8 cellular contexts compared by ENCODE assay signal in genomic region chr18:77065221-77065981, GRCh38.
DNase-seq lines count a peak whose midpoint lies in the region; ATAC-seq, FAIRE-seq and TF ChIP-seq lines count a peak whose summit lies in the region.

No MANE protein-coding gene starts in this region.

- no peaks in the 10 kb centered on the region for H3K9me3 Mint-ChIP-seq in activated CD8-positive, alpha-beta memory T cell treated with anti-CD3 and anti-CD28 coated beads, Interleukin-2, amount 10 ng/mL, durations not matched to agents 7 days and 5 days (ENCODE audit: low read depth)
- no peaks in the 10 kb centered on the region for H3K9me3 Mint-ChIP-seq in mesothelial cell of epicardium

- H3K9ac ChIP-seq in BLaER1 treated with 17β-estradiol and CSF1 and Interleukin-3, amounts not matched to agents 10 nM and 100 nM, result peak overlapping the region; percentile 75 to 87 (median 82)
- no peak overlapping the region for H3K9ac ChIP-seq in MM.1S (ENCODE audit: low read length)

- H3K9me3 ChIP-seq in BLaER1 treated with 17β-estradiol and CSF1 and Interleukin-3, amounts not matched to agents 10 nM and 100 nM (replicated peaks in 1 of 11), result peaks cover 0 to 29% (median 4%) of the 10 kb centered on the region in 11 experiments; a peak in 8 of 22 replicates
- H3K9me3 ChIP-seq in MM.1S (replicated peaks; ENCODE audit: insufficient read depth, low read length), result no peaks in the 10 kb centered on the region
- no peaks in the 10 kb centered on the region for H3K9me3 ChIP-seq in small intestine (ENCODE audit: control insufficient read depth, low read depth)

- H3K4me2 ChIP-seq in BLaER1 treated with 17β-estradiol and CSF1 and Interleukin-3, amounts not matched to agents 10 nM and 100 nM, result peak overlapping the region; percentile 77 to 93 (median 85)
- peak overlapping the region; percentile 16; the same call in 1 of the 2 replicates for H3K4me2 ChIP-seq in MM.1S (ENCODE audit: low read depth, low read length)

- H3K36me3 ChIP-seq in BLaER1 treated with 17β-estradiol and CSF1 and Interleukin-3, amounts not matched to agents 10 nM and 100 nM, result peaks cover 48 to 80% (median 72%) of the 10 kb centered on the region in 11 experiments
- H3K36me3 ChIP-seq in MM.1S (replicated peaks; ENCODE audit: insufficient read depth, low read length), result no peaks in the 10 kb centered on the region
- peaks cover 0 to 8% of the 10 kb centered on the region in 2 donors for H3K36me3 ChIP-seq in small intestine (ENCODE audit: control insufficient read depth in 2 of 2, insufficient read depth in 2 of 2, low read length in 2 of 2)

- H3K79me2 ChIP-seq in MM.1S (ENCODE audit: low read length), result no peaks in the 10 kb centered on the region

- FAIRE-seq in small intestine (lab: Jason Lieb, UNC), result no peak

- H4K20me1 ChIP-seq in BLaER1 treated with 17β-estradiol and CSF1 and Interleukin-3, amounts not matched to agents 10 nM and 100 nM, result peaks cover 0 to 3% (median 0%) of the 10 kb centered on the region in 11 experiments; a peak in 1 of 22 replicates
- H4K20me1 ChIP-seq in MM.1S (ENCODE audit: insufficient read depth, low read length), result no peaks in the 10 kb centered on the region

- H2AFZ ChIP-seq in MM.1S (ENCODE audit: low read length), result no peak overlapping the region

- H3K27me3 ChIP-seq in BLaER1 treated with 17β-estradiol and CSF1 and Interleukin-3, amounts not matched to agents 10 nM and 100 nM, result no peaks in the 10 kb centered on the region
- H3K27me3 ChIP-seq in MM.1S (replicated peaks; ENCODE audit: insufficient read depth, low read length) (no peaks in the 10 kb centered on the region), small intestine (ENCODE audit: control insufficient read depth in 2 of 2, insufficient read depth in 2 of 2, low read length in 2 of 2) (no peaks in the 10 kb centered on the region)

- H3K36me3 Mint-ChIP-seq in activated CD8-positive, alpha-beta memory T cell treated with anti-CD3 and anti-CD28 coated beads, Interleukin-2, amount 10 ng/mL, durations not matched to agents 7 days and 5 days, result peaks cover 70% of the 10 kb centered on the region
- peaks cover 5% of the 10 kb centered on the region for H3K36me3 Mint-ChIP-seq in mesothelial cell of epicardium

- H3K9me2 ChIP-seq in MM.1S (replicated peaks; ENCODE audit: insufficient read depth, low read length), result no peaks in the 10 kb centered on the region

- CTCF ChIA-PET in activated CD8-positive, alpha-beta memory T cell treated with anti-CD3 and anti-CD28 coated beads, Interleukin-2, amount 10 ng/mL, durations not matched to agents 7 days and 5 days (lab: Charles Lee), result interaction anchor here (0.6 to 6.0 kb wide), 7 partner anchors 10 to 65 kb away, joined by 3 to 40 read pairs (median 6); no protein-coding TSS in a partner anchor

- peak; percentile 28 for ATAC-seq in GM21529 (IDR thresholded peaks at IDR 0.05; ENCODE audit: unreplicated experiment)
- peak; percentile 3 for ATAC-seq in activated CD8-positive, alpha-beta memory T cell treated with anti-CD3 and anti-CD28 coated beads, Interleukin-2, amount 10 ng/mL, durations not matched to agents 7 days and 5 days

- H3K4me3 ChIP-seq in BLaER1 treated with 17β-estradiol and CSF1 and Interleukin-3, amounts not matched to agents 10 nM and 100 nM, result peak overlapping the region in 3 of 10 experiments; percentile 4 to 20 (median 18); a peak in 2 of 20 replicates
- H3K4me3 ChIP-seq in MM.1S (ENCODE audit: low read length) (no peak overlapping the region), fibroblast of villous mesenchyme (ENCODE audit: low read depth, low read length) (no peak overlapping the region), small intestine (ENCODE audit: low read depth in 1 of 2, low read length in 2 of 2) (no peak overlapping the region)

- H3K4me1 Mint-ChIP-seq in activated CD8-positive, alpha-beta memory T cell treated with anti-CD3 and anti-CD28 coated beads, Interleukin-2, amount 10 ng/mL, durations not matched to agents 7 days and 5 days, result peaks cover 100% of the 10 kb centered on the region
- peaks cover 38% of the 10 kb centered on the region for H3K4me1 Mint-ChIP-seq in mesothelial cell of epicardium

- peak; percentile 18 for DNase-seq in MM.1S
- peak; percentile 68 for DNase-seq in activated CD8-positive, alpha-beta memory T cell treated with anti-CD3 and anti-CD28 coated beads, Interleukin-2, amount 10 ng/mL, durations not matched to agents 7 days and 5 days
- peak; percentile 98 for DNase-seq in fibroblast of villous mesenchyme (ENCODE audit: low read depth)
- DNase-seq in small intestine, result peak; percentile 29
- DNase-seq in mesothelial cell of epicardium (ENCODE audit: low spot score in 2 of 2, unreplicated experiment in 2 of 2), result no peak
- no peak for DNase-seq in putamen (ENCODE audit: low spot score)

- H3F3A ChIP-seq in MM.1S (ENCODE audit: insufficient read depth, low read length), result peaks cover 22% of the 10 kb centered on the region

- TF ChIP-seq CTCF in MM.1S (IDR thresholded peaks at IDR 0.05; ENCODE audit: low read length) (no peak), fibroblast of villous mesenchyme (IDR thresholded peaks at IDR 0.05; ENCODE audit: insufficient read depth, low read depth, low read length) (no peak), mesothelial cell of epicardium (IDR thresholded peaks at IDR 0.05; ENCODE audit: unreplicated experiment) (no peak)

- H3K27me3 Mint-ChIP-seq in activated CD8-positive, alpha-beta memory T cell treated with anti-CD3 and anti-CD28 coated beads, Interleukin-2, amount 10 ng/mL, durations not matched to agents 7 days and 5 days, result no peaks in the 10 kb centered on the region
- no peaks in the 10 kb centered on the region for H3K27me3 Mint-ChIP-seq in mesothelial cell of epicardium (ENCODE audit: low read depth)

- H3K4me1 ChIP-seq in BLaER1 treated with 17β-estradiol and CSF1 and Interleukin-3, amounts not matched to agents 10 nM and 100 nM, result peaks cover 94 to 97% (median 97%) of the 10 kb centered on the region in 10 experiments
- H3K4me1 ChIP-seq in MM.1S (ENCODE audit: low read length), result peaks cover 50% of the 10 kb centered on the region
- H3K4me1 ChIP-seq in small intestine (ENCODE audit: control insufficient read depth in 2 of 2, insufficient read depth in 1 of 2, low read depth in 1 of 2, low read length in 1 of 2), result peaks cover 6 to 13% of the 10 kb centered on the region in 2 donors

- peak overlapping the region; percentile 95 to 99 (median 98) for H3K27ac ChIP-seq in BLaER1 treated with 17β-estradiol and CSF1 and Interleukin-3, amounts not matched to agents 10 nM and 100 nM
- H3K27ac ChIP-seq in MM.1S (ENCODE audit: low read length) (peak overlapping the region; percentile 60; the same call in 1 of the 2 replicates), small intestine (ENCODE audit: low read depth in 1 of 2, low read length in 1 of 2) (peak overlapping the region; percentile 24 to 82)

- WGBS in small intestine, 3 donors, result 56 to 73% (median 64%) methylated on average over 13 of the region's 13 CpGs

- H3K4me3 Mint-ChIP-seq in activated CD8-positive, alpha-beta memory T cell treated with anti-CD3 and anti-CD28 coated beads, Interleukin-2, amount 10 ng/mL, durations not matched to agents 7 days and 5 days, result peak overlapping the region; percentile 28
- H3K4me3 Mint-ChIP-seq in mesothelial cell of epicardium, result no peak overlapping the region

- H3K27ac Mint-ChIP-seq in activated CD8-positive, alpha-beta memory T cell treated with anti-CD3 and anti-CD28 coated beads, Interleukin-2, amount 10 ng/mL, durations not matched to agents 7 days and 5 days, result peak overlapping the region; percentile 100
- no peak overlapping the region for H3K27ac Mint-ChIP-seq in mesothelial cell of epicardium

Comparison
In these comparisons a context has a peak if more than half of its experiments do, and no peak if none do; other contexts are left out.
1. DNase-seq: peak in MM.1S (single experiment), activated CD8-positive, alpha-beta memory T cell treated with anti-CD3 and anti-CD28 coated beads, Interleukin-2, amount 10 ng/mL, durations not matched to agents 7 days and 5 days (single experiment), fibroblast of villous mesenchyme (single experiment) and small intestine (single experiment); none in mesothelial cell of epicardium (0 of 2) and putamen (single experiment).
2. Peak in every context shown above with its lines, with median percentiles within 50 percentile points of each other: H3K27ac ChIP-seq.